Comparison of ENCODE assay signal across 23 cellular contexts in the genomic region with DNA sequence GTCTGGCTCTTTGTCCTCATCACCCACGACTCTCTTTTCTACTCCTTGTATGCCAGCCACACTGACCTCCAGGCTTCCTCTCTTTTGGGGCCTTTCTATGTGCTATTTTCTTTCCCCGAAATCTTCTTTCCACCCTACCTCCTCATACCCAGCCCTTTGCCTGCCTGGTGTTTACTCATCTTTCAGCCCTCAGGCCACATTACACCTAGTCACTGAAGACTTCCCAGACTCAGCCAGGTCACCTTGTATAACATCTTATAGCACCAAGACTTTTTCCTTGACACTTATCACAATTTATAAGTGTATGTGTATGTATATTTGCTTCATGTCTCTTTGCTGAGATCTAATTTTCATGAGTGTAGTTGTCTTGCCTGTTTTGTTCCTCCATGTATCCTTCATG.
"Had no signal": no experiment of that assay in that cellular context is flagged by ENCODE, and none has a peak within 500 bp of the region (broad histone marks: within the 10 kb centered on the region; RNA-seq: fewer than 3 reads in every experiment).

No MANE protein-coding gene starts in this region.

- H3K4me3 ChIP-seq: cardiac muscle cell, coronary artery, dorsolateral prefrontal cortex, right atrium auricular region, suprapubic skin, tibial artery had no signal

- H3K27me3 Mint-ChIP-seq: activated CD4-positive, alpha-beta memory T cell treated with anti-CD3 and anti-CD28 coated beads, Interleukin-2, amount 10 ng/mL, durations not matched to agents 7 days and 5 days; activated CD4-positive, alpha-beta T cell treated with anti-CD3 and anti-CD28 coated beads, Interleukin-2, amount 10 ng/mL, durations not matched to agents 7 days and 5 days; activated naive CD4-positive, alpha-beta T cell treated with anti-CD3 and anti-CD28 coated beads, Interleukin-2, amount 50 U/mL, for 24 hours; activated naive CD8-positive, alpha-beta T cell treated with anti-CD3 and anti-CD28 coated beads, Interleukin-2, amount 50 U/mL, for 24 hours; activated T-cell treated with anti-CD3 and anti-CD28 coated beads, Interleukin-2, amount 50 U/mL, for 24 hours; activated T-helper 17 cell treated with anti-CD3 and anti-CD28 coated beads, Interleukin-2, amount 50 U/mL, for 72 hours; memory B cell; stimulated activated naive B cell treated with anti-CD40 and anti-IgM and Interleukin-4, amounts not matched to agents 10 μg/mL and 1 μg/mL and 100 μg/mL, for 72 hours had no signal

- H3K4me3 Mint-ChIP-seq: activated CD4-positive, alpha-beta memory T cell treated with anti-CD3 and anti-CD28 coated beads, Interleukin-2, amount 10 ng/mL, durations not matched to agents 7 days and 5 days; activated CD4-positive, alpha-beta T cell treated with anti-CD3 and anti-CD28 coated beads, Interleukin-2, amount 10 ng/mL, durations not matched to agents 7 days and 5 days; activated naive CD4-positive, alpha-beta T cell treated with anti-CD3 and anti-CD28 coated beads, Interleukin-2, amount 50 U/mL, for 24 hours; activated naive CD8-positive, alpha-beta T cell treated with anti-CD3 and anti-CD28 coated beads, Interleukin-2, amount 50 U/mL, for 24 hours; activated T-cell treated with anti-CD3 and anti-CD28 coated beads, Interleukin-2, amount 50 U/mL, for 24 hours; activated T-helper 17 cell treated with anti-CD3 and anti-CD28 coated beads, Interleukin-2, amount 50 U/mL, for 72 hours; memory B cell; naive thymus-derived CD8-positive, alpha-beta T cell; stimulated activated naive B cell treated with anti-CD40 and anti-IgM and Interleukin-4, amounts not matched to agents 10 μg/mL and 1 μg/mL and 100 μg/mL, for 72 hours had no signal

- H3K4me1 Mint-ChIP-seq: activated CD4-positive, alpha-beta memory T cell treated with anti-CD3 and anti-CD28 coated beads, Interleukin-2, amount 10 ng/mL, durations not matched to agents 7 days and 5 days; activated CD4-positive, alpha-beta T cell treated with anti-CD3 and anti-CD28 coated beads, Interleukin-2, amount 10 ng/mL, durations not matched to agents 7 days and 5 days; activated naive CD4-positive, alpha-beta T cell treated with anti-CD3 and anti-CD28 coated beads, Interleukin-2, amount 50 U/mL, for 24 hours; activated naive CD8-positive, alpha-beta T cell treated with anti-CD3 and anti-CD28 coated beads, Interleukin-2, amount 50 U/mL, for 24 hours; activated T-helper 17 cell treated with anti-CD3 and anti-CD28 coated beads, Interleukin-2, amount 50 U/mL, for 72 hours; memory B cell; naive thymus-derived CD8-positive, alpha-beta T cell; stimulated activated naive B cell treated with anti-CD40 and anti-IgM and Interleukin-4, amounts not matched to agents 10 μg/mL and 1 μg/mL and 100 μg/mL, for 72 hours had no signal

- H3K27ac Mint-ChIP-seq: activated CD4-positive, alpha-beta memory T cell treated with anti-CD3 and anti-CD28 coated beads, Interleukin-2, amount 10 ng/mL, durations not matched to agents 7 days and 5 days; activated CD4-positive, alpha-beta T cell treated with anti-CD3 and anti-CD28 coated beads, Interleukin-2, amount 10 ng/mL, durations not matched to agents 7 days and 5 days; activated naive CD4-positive, alpha-beta T cell treated with anti-CD3 and anti-CD28 coated beads, Interleukin-2, amount 50 U/mL, for 24 hours; activated naive CD8-positive, alpha-beta T cell treated with anti-CD3 and anti-CD28 coated beads, Interleukin-2, amount 50 U/mL, for 24 hours; activated T-cell treated with anti-CD3 and anti-CD28 coated beads, Interleukin-2, amount 50 U/mL, for 24 hours; activated T-helper 17 cell treated with anti-CD3 and anti-CD28 coated beads, Interleukin-2, amount 50 U/mL, for 72 hours; memory B cell; naive thymus-derived CD8-positive, alpha-beta T cell; stimulated activated naive B cell treated with anti-CD40 and anti-IgM and Interleukin-4, amounts not matched to agents 10 μg/mL and 1 μg/mL and 100 μg/mL, for 72 hours had no signal

- H3K9me3 Mint-ChIP-seq: activated CD4-positive, alpha-beta T cell treated with anti-CD3 and anti-CD28 coated beads, Interleukin-2, amount 10 ng/mL, durations not matched to agents 7 days and 5 days; memory B cell had no signal

- H3K4me1 ChIP-seq: right atrium auricular region, suprapubic skin, tibial artery had no signal

- H3K27me3 ChIP-seq: cardiac muscle cell, dorsolateral prefrontal cortex, right atrium auricular region, suprapubic skin, tibial artery had no signal

- H3K27ac ChIP-seq: cardiac muscle cell, coronary artery, dorsolateral prefrontal cortex, right atrium auricular region, suprapubic skin, tibial artery had no signal

- H3K36me3 ChIP-seq: cardiac muscle cell, right atrium auricular region, suprapubic skin, tibial artery had no signal

- DNase-seq: activated CD4-positive, alpha-beta memory T cell treated with anti-CD3 and anti-CD28 coated beads, Interleukin-2, amount 10 ng/mL, durations not matched to agents 7 days and 5 days; activated CD4-positive, alpha-beta T cell treated with anti-CD3 and anti-CD28 coated beads for 1 hour; activated CD4-positive, alpha-beta T cell treated with anti-CD3 and anti-CD28 coated beads, Interleukin-2, amount 10 ng/mL, durations not matched to agents 7 days and 5 days; activated CD8-positive, alpha-beta memory T cell treated with anti-CD3 and anti-CD28 coated beads, Interleukin-2, amount 50 U/mL, for 48 hours; activated naive CD8-positive, alpha-beta T cell treated with anti-CD3 and anti-CD28 coated beads, Interleukin-2, amount 50 U/mL, for 24 hours; activated T-cell treated with anti-CD3 and anti-CD28 coated beads, Interleukin-2, amount 50 U/mL, for 24 hours; dorsolateral prefrontal cortex; effector memory CD4-positive, alpha-beta T cell; head of caudate nucleus; hippocampal formation; naive thymus-derived CD8-positive, alpha-beta T cell; stimulated activated CD4-positive, alpha-beta T cell treated with anti-CD3 and anti-CD28 coated beads, Interleukin-15, amount 100 ng/mL, for 24 hours; stimulated activated CD4-positive, alpha-beta T cell treated with anti-CD3 and anti-CD28 coated beads, Interleukin-2, amount 100 ng/mL, for 24 hours; stimulated activated naive B cell treated with anti-CD40 and anti-IgM and Interleukin-4, amounts not matched to agents 10 μg/mL and 1 μg/mL and 100 μg/mL, for 72 hours; T-helper 2 cell; tibial artery had no signal

- H3K36me3 Mint-ChIP-seq: activated naive CD4-positive, alpha-beta T cell treated with anti-CD3 and anti-CD28 coated beads, Interleukin-2, amount 50 U/mL, for 24 hours; memory B cell; naive thymus-derived CD8-positive, alpha-beta T cell; stimulated activated naive B cell treated with anti-CD40 and anti-IgM and Interleukin-4, amounts not matched to agents 10 μg/mL and 1 μg/mL and 100 μg/mL, for 72 hours had no signal

- H3K9me3 ChIP-seq: right atrium auricular region, suprapubic skin, tibial artery had no signal
